13 cellular contexts compared by ENCODE assay signal in genomic region chr11:66559141-66559861, GRCh38. TPM values are rescaled to one million over a fixed set of nuclear protein-coding genes. Genes with fewer than 3 reads are reported as not detected.
DNase-seq lines count a peak whose midpoint lies in the region; ATAC-seq and TF ChIP-seq lines count a peak whose summit lies in the region.
"Had no signal": no experiment of that assay in that cellular context is flagged by ENCODE, and none has a peak within 500 bp of the region (broad histone marks: within the 10 kb centered on the region; RNA-seq: fewer than 3 reads in every experiment).

No MANE protein-coding gene starts in this region.

- DNase-seq in Daoy (ENCODE audit: low read depth) (peak; percentile 33), epithelial cell of esophagus (ENCODE audit: low read depth) (peak; percentile 29), sigmoid colon (peak; percentile 86), HAP-1 (ENCODE audit: low spot score in 2 of 2) (no peak), KBM-7 (no peak), HT-29 (ENCODE audit: low spot score) (no peak)
- peak; percentile 71 for DNase-seq in activated CD4-positive, alpha-beta T cell treated with anti-CD3 and anti-CD28 coated beads, Interleukin-2, amount 10 ng/mL, durations not matched to agents 24 days and 14 days
- DNase-seq: DND-41, NCI-H187, SW 1271 had no signal

- ATAC-seq in GM21737 (IDR thresholded peaks at IDR 0.05; ENCODE audit: unreplicated experiment): no peak

- H3K4me1 Mint-ChIP-seq in activated CD4-positive, alpha-beta T cell treated with anti-CD3 and anti-CD28 coated beads, Interleukin-2, amount 10 ng/mL, durations not matched to agents 24 days and 14 days: peaks cover 3% of the 10 kb centered on the region
- H3K4me1 Mint-ChIP-seq: neural crest cell had no signal

- no peaks in the 10 kb centered on the region for H3K36me3 Mint-ChIP-seq in activated CD4-positive, alpha-beta T cell treated with anti-CD3 and anti-CD28 coated beads, Interleukin-2, amount 10 ng/mL, durations not matched to agents 24 days and 14 days (ENCODE audit: low read depth)

- H3K4me3 ChIP-seq in epithelial cell of esophagus (ENCODE audit: low read length) (no peak overlapping the region), sigmoid colon (peak overlapping the region in 2 of 4 donors; percentile 7 to 13), HAP-1 (no peak overlapping the region)

- in situ Hi-C loops in HAP-1 (cut with MboI; ENCODE audit: low sequenced_read_pairs): no loop called here
- in situ Hi-C loops in KBM-7 (cut with MboI; ENCODE audit: low pct_unique_long_range_greater_than_20kb, low sequenced_read_pairs): no loop called here

- H3K9me3 ChIP-seq in sigmoid colon (no peaks in the 10 kb centered on the region), HAP-1 (no peaks in the 10 kb centered on the region)

- H3K36me3 ChIP-seq in sigmoid colon (peaks cover 0 to 9% (median 2%) of the 10 kb centered on the region in 4 donors), HAP-1 (replicated peaks) (no peaks in the 10 kb centered on the region; the same call in none of the 2 replicates)

- H3K4me1 ChIP-seq in sigmoid colon (peaks cover 0 to 14% (median 10%) of the 10 kb centered on the region in 4 donors), HAP-1 (no peaks in the 10 kb centered on the region)

- intact Hi-C loops in activated CD4-positive, alpha-beta T cell treated with anti-CD3 and anti-CD28 coated beads, Interleukin-2, amount 10 ng/mL, durations not matched to agents 24 days and 14 days (cut with micrococcal nuclease): no loop called here
- intact Hi-C loops in sigmoid colon (cut with DNase I): no loop called here

- no peaks in the 10 kb centered on the region for H3K27me3 ChIP-seq in sigmoid colon
- H3K27me3 ChIP-seq in HAP-1 (ENCODE audit: low read depth): no peaks in the 10 kb centered on the region

- H3K9me3 Mint-ChIP-seq in activated CD4-positive, alpha-beta T cell treated with anti-CD3 and anti-CD28 coated beads, Interleukin-2, amount 10 ng/mL, durations not matched to agents 24 days and 14 days: no peaks in the 10 kb centered on the region
- H3K9me3 Mint-ChIP-seq: neural crest cell had no signal

- TF ChIP-seq POLR2A in sigmoid colon (IDR thresholded peaks at IDR 0.05): no peak

- 15 to 19% methylated on average over 49 of the region's 49 CpGs for WGBS in sigmoid colon, 2 donors

- H3K27ac ChIP-seq in sigmoid colon: no peak overlapping the region

- H3K27me3 Mint-ChIP-seq in activated CD4-positive, alpha-beta T cell treated with anti-CD3 and anti-CD28 coated beads, Interleukin-2, amount 10 ng/mL, durations not matched to agents 24 days and 14 days: peaks cover 9% of the 10 kb centered on the region

- no peak for TF ChIP-seq EP300 in sigmoid colon (IDR thresholded peaks at IDR 0.05)

- no peak overlapping the region for H3K27ac Mint-ChIP-seq in activated CD4-positive, alpha-beta T cell treated with anti-CD3 and anti-CD28 coated beads, Interleukin-2, amount 10 ng/mL, durations not matched to agents 24 days and 14 days

- H3K4me3 Mint-ChIP-seq in activated CD4-positive, alpha-beta T cell treated with anti-CD3 and anti-CD28 coated beads, Interleukin-2, amount 10 ng/mL, durations not matched to agents 24 days and 14 days: no peak overlapping the region
- H3K4me3 Mint-ChIP-seq: neural crest cell had no signal

- TF ChIP-seq CTCF in epithelial cell of esophagus (IDR thresholded peaks at IDR 0.05; ENCODE audit: insufficient read depth, low read depth, low read length, missing control alignments): no peak
- TF ChIP-seq CTCF in sigmoid colon (IDR thresholded peaks at IDR 0.05): no peak

RNA-seq across cellular contexts. Expression of gene CTSF, which starts 9.1 kb away (rescaled TPM):
- total RNA-seq in Daoy (2014; rRNA removed; shearing (Covaris generic)): 7.5 and 9.5 TPM in 2 replicates
- 0.68 and 1.2 TPM in 2 replicates for total RNA-seq in activated CD4-positive, alpha-beta T cell treated with anti-CD3 and anti-CD28 coated beads, Interleukin-2, amount 10 ng/mL, durations not matched to agents 24 days and 14 days
- 100 to 1,000 TPM; 121 to 170 (median 139) TPM for total RNA-seq in sigmoid colon
- polyA plus RNA-seq in sigmoid colon: 10 to 100 TPM in 2 of 3 donors, 1 to 10 TPM in 1; 3.5 to 16.5 (median 12.6) TPM
- total RNA-seq in HT-29 (2014; rRNA removed; shearing (Covaris generic)): not detected in 2 replicates
- total RNA-seq: neural crest cell had no signal

RNA-seq across cellular contexts. Expression of gene ACTN3, which starts 12.6 kb away (rescaled TPM):
- total RNA-seq in Daoy (2014; rRNA removed; shearing (Covaris generic)): not detected in 2 replicates
- 0.07 TPM in 2 replicates for total RNA-seq in activated CD4-positive, alpha-beta T cell treated with anti-CD3 and anti-CD28 coated beads, Interleukin-2, amount 10 ng/mL, durations not matched to agents 24 days and 14 days
- total RNA-seq in sigmoid colon: under 1 TPM in 1 of 4 donors, not detected in 3; under 0.01 TPM
- polyA plus RNA-seq in sigmoid colon: not detected
- total RNA-seq in HT-29 (2014; rRNA removed; shearing (Covaris generic)): not detected in 2 replicates
- total RNA-seq: glomerular endothelial cell had no signal

RNA-seq across cellular contexts. Expression of gene ZDHHC24, which starts 13.5 kb away (rescaled TPM):
- total RNA-seq in Daoy (2014; rRNA removed; shearing (Covaris generic)): 8.7 and 10.6 TPM in 2 replicates
- total RNA-seq in activated CD4-positive, alpha-beta T cell treated with anti-CD3 and anti-CD28 coated beads, Interleukin-2, amount 10 ng/mL, durations not matched to agents 24 days and 14 days: 12.2 and 13.9 TPM in 2 replicates
- total RNA-seq in sigmoid colon: 10 to 100 TPM in 1 of 4 donors, 1 to 10 TPM in 3; 6.8 to 12.2 (median 7.4) TPM
- polyA plus RNA-seq in sigmoid colon: 1 to 10 TPM; 1.8 to 8.7 (median 1.8) TPM
- 28.1 and 35.0 TPM in 2 replicates for total RNA-seq in HT-29 (2014; rRNA removed; shearing (Covaris generic))

RNA-seq across cellular contexts. Expression of gene CCDC87, which starts 33.6 kb away (rescaled TPM):
- 0.27 TPM in 1 of 2 replicates, not detected in the other for total RNA-seq in Daoy (2014; rRNA removed; shearing (Covaris generic))
- 0.19 and 0.21 TPM in 2 replicates for total RNA-seq in activated CD4-positive, alpha-beta T cell treated with anti-CD3 and anti-CD28 coated beads, Interleukin-2, amount 10 ng/mL, durations not matched to agents 24 days and 14 days
- total RNA-seq in sigmoid colon: under 1 TPM in 3 of 4 donors, not detected in 1; 0.14 to 0.71 (median 0.16) TPM
- under 1 TPM in 1 of 3 donors, not detected in 2; 0.28 TPM for polyA plus RNA-seq in sigmoid colon
- 0.79 and 1.3 TPM in 2 replicates for total RNA-seq in HT-29 (2014; rRNA removed; shearing (Covaris generic))

RNA-seq across cellular contexts. Expression of gene CCS, which starts 33.7 kb away (rescaled TPM):
- total RNA-seq in Daoy (2014; rRNA removed; shearing (Covaris generic)): 15.0 and 18.1 TPM in 2 replicates
- 28.3 and 31.4 TPM in 2 replicates for total RNA-seq in activated CD4-positive, alpha-beta T cell treated with anti-CD3 and anti-CD28 coated beads, Interleukin-2, amount 10 ng/mL, durations not matched to agents 24 days and 14 days
- total RNA-seq in sigmoid colon: 10 to 100 TPM; 26.0 to 43.1 (median 40.5) TPM
- polyA plus RNA-seq in sigmoid colon: 10 to 100 TPM; 33.0 to 48.8 (median 44.6) TPM
- 43.5 and 45.5 TPM in 2 replicates for total RNA-seq in HT-29 (2014; rRNA removed; shearing (Covaris generic))

Comparison
In these comparisons a context has a peak if more than half of its experiments do, and no peak if none do; other contexts are left out.
1. DNase-seq: peak in Daoy (single experiment), activated CD4-positive, alpha-beta T cell treated with anti-CD3 and anti-CD28 coated beads, Interleukin-2, amount 10 ng/mL, durations not matched to agents 24 days and 14 days (single experiment), epithelial cell of esophagus (single experiment) and sigmoid colon (single experiment); none in HAP-1 (0 of 2), KBM-7 (single experiment) and HT-29 (single experiment).
2. RNA of gene CTSF, which starts 9.1 kb away (total RNA-seq): 121 to 170 TPM in sigmoid colon; 7.5 to 9.5 TPM in Daoy, 0.68 to 1.2 TPM in activated CD4-positive, alpha-beta T cell treated with anti-CD3 and anti-CD28 coated beads, Interleukin-2, amount 10 ng/mL, durations not matched to agents 24 days and 14 days and not detected in HT-29; every median in the first group is over 10 times any median in the second.